In the genomic region with DNA sequence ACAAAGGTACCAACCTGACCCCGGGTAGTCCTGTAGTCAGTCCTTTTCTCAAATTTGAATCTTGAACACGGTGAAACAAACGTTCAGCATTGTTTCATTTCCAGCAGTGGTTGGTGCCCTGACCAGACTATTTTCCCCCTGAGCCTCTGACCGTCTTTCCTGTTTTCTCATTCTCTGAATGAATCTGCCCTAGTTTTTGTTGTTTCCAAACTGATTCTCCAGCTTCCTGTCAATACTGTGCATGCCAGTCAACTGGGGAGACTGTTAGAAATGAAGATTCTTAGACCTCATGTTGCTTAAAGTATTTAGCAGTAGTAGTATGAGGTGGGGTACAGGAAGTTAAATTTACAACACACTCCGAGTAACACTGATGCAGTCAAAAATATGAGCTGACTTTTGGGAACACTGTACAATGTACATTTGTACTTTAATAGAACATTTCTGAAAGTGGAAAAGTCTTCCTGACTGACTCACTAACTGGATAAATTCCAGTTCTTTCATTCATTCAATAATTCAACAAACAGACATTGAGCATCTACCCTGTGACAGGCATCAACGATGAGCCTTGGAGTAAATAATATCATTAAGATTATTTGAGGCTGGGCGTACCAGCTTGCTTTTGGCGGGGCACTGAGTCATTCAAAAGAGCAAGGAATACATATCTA, we compare ENCODE assay signal across 22 cellular contexts. TPM values are rescaled to one million over a fixed set of nuclear protein-coding genes. Genes with fewer than 3 reads are reported as not detected.
"Had no signal": no experiment of that assay in that cellular context is flagged by ENCODE, and none has a peak within 500 bp of the region (broad histone marks: within the 10 kb centered on the region; RNA-seq: fewer than 3 reads in every experiment).

No MANE protein-coding gene starts in this region.

- H3K27ac Mint-ChIP-seq: activated CD4-positive, alpha-beta memory T cell treated with anti-CD3 and anti-CD28 coated beads for 36 hours; activated naive CD8-positive, alpha-beta T cell treated with anti-CD3 and anti-CD28 coated beads, Interleukin-2, amount 10 ng/mL, durations not matched to agents 7 days and 5 days; dendritic cell treated with granulocyte-macrophage colony-stimulating factor and Interleukin-4, amounts not matched to agents 40 ng/mL and 50 ng/mL, for 4 days; natural killer cell; type B pancreatic cell had no signal

- H3K27me3 ChIP-seq: brain microvascular endothelial cell, esophagus muscularis mucosa, left lung, vagina had no signal

- H3K27ac ChIP-seq: brain microvascular endothelial cell, esophagus muscularis mucosa, left lung, prostate gland, thoracic aorta, vagina had no signal

- H3K9me3 Mint-ChIP-seq: activated CD4-positive, alpha-beta memory T cell treated with anti-CD3 and anti-CD28 coated beads for 36 hours; activated naive CD8-positive, alpha-beta T cell treated with anti-CD3 and anti-CD28 coated beads, Interleukin-2, amount 10 ng/mL, durations not matched to agents 7 days and 5 days; dendritic cell treated with granulocyte-macrophage colony-stimulating factor and Interleukin-4, amounts not matched to agents 40 ng/mL and 50 ng/mL, for 4 days; natural killer cell; type B pancreatic cell had no signal

- H3K36me3 ChIP-seq: brain microvascular endothelial cell, esophagus muscularis mucosa, left lung, prostate gland, thoracic aorta, vagina had no signal

- H3K9me3 ChIP-seq: esophagus muscularis mucosa, left lung, prostate gland, thoracic aorta, vagina had no signal

- DNase-seq: activated CD4-positive, alpha-beta memory T cell treated with anti-CD3 and anti-CD28 coated beads for 36 hours; activated CD4-positive, alpha-beta T cell treated with anti-CD3 and anti-CD28 coated beads for 48 hours; activated naive CD4-positive, alpha-beta T cell treated with Interleukin-2 at 50 U/mL for 16 hours; activated naive CD8-positive, alpha-beta T cell treated with anti-CD3 and anti-CD28 coated beads, Interleukin-2, amount 10 ng/mL, durations not matched to agents 7 days and 5 days; activated T-cell treated with anti-CD3 and anti-CD28 coated beads, Interleukin-2, amount 50 U/mL, for 48 hours; anterior cingulate cortex; brain microvascular endothelial cell; caudate nucleus; effector CD8-positive, alpha-beta T cell; kidney glomerular epithelial cell; left lung; midbrain; natural killer cell; stimulated activated CD4-positive, alpha-beta T cell treated with anti-CD3 and anti-CD28 coated beads, Interleukin-4, amount 100 ng/mL, for 24 hours; stimulated activated naive CD4-positive, alpha-beta T cell treated with Interleukin-2 at 50 U/mL for 16 hours had no signal

- H3K36me3 Mint-ChIP-seq: activated CD4-positive, alpha-beta memory T cell treated with anti-CD3 and anti-CD28 coated beads for 36 hours; activated naive CD8-positive, alpha-beta T cell treated with anti-CD3 and anti-CD28 coated beads, Interleukin-2, amount 10 ng/mL, durations not matched to agents 7 days and 5 days; natural killer cell; type B pancreatic cell had no signal

- H3K4me3 ChIP-seq: esophagus muscularis mucosa, left lung, prostate gland, thoracic aorta, vagina had no signal

- H3K4me1 Mint-ChIP-seq: activated naive CD8-positive, alpha-beta T cell treated with anti-CD3 and anti-CD28 coated beads, Interleukin-2, amount 10 ng/mL, durations not matched to agents 7 days and 5 days; natural killer cell had no signal

- H3K4me1 ChIP-seq: esophagus muscularis mucosa, left lung, prostate gland, vagina had no signal

- H3K4me3 Mint-ChIP-seq: activated CD4-positive, alpha-beta memory T cell treated with anti-CD3 and anti-CD28 coated beads for 36 hours; activated naive CD8-positive, alpha-beta T cell treated with anti-CD3 and anti-CD28 coated beads, Interleukin-2, amount 10 ng/mL, durations not matched to agents 7 days and 5 days; dendritic cell treated with granulocyte-macrophage colony-stimulating factor and Interleukin-4, amounts not matched to agents 40 ng/mL and 50 ng/mL, for 4 days; natural killer cell; type B pancreatic cell had no signal

- H3K27me3 Mint-ChIP-seq: activated naive CD8-positive, alpha-beta T cell treated with anti-CD3 and anti-CD28 coated beads, Interleukin-2, amount 10 ng/mL, durations not matched to agents 7 days and 5 days; dendritic cell treated with granulocyte-macrophage colony-stimulating factor and Interleukin-4, amounts not matched to agents 40 ng/mL and 50 ng/mL, for 4 days; type B pancreatic cell had no signal

- ATAC-seq: left lung, natural killer cell had no signal

RNA-seq across cellular contexts. Expression of gene PTGER3, which starts 59.2 kb away (rescaled TPM):
- total RNA-seq: activated CD4-positive, alpha-beta memory T cell treated with anti-CD3 and anti-CD28 coated beads for 36 hours; osteocyte had no signal
